In the genomic region with DNA sequence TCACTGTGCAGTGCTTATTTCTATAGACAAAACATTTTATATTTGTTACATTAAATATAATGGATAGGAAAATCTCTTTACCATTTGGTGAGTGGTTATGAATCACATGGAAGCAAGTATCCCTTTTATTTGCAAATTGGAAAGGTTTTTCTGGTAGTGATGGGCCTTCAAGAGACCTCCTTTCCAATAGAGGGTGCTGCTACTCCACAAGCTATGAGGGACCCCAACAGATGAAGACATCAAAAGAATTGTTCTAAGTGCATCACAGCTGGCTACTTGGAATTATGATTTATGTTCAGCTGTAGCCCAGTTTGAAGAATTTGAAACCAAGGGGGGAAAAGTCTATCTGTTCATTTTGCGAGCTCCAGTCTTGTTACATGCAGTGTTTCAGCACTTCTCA, we compare ENCODE assay signal across 21 cellular contexts.
A peak's percentile ranks its signal among the peaks of the same experiment; 100 is the strongest.
DNase-seq lines count a peak whose midpoint lies in the region; ATAC-seq and TF ChIP-seq lines count a peak whose summit lies in the region.
"Had no signal": no experiment of that assay in that cellular context is flagged by ENCODE, and none has a peak within 500 bp of the region (broad histone marks: within the 10 kb centered on the region; RNA-seq: fewer than 3 reads in every experiment).

No MANE protein-coding gene starts in this region.

- H3K36me3 Mint-ChIP-seq in chondrocyte (ENCODE audit: low read depth) (no peaks in the 10 kb centered on the region), progenitor cell of endocrine pancreas (ENCODE audit: insufficient read depth) (no peaks in the 10 kb centered on the region)
- H3K36me3 Mint-ChIP-seq: activated naive CD8-positive, alpha-beta T cell; brain had no signal

- no peak overlapping the region for H3K27ac Mint-ChIP-seq in chondrocyte (ENCODE audit: unreplicated experiment)
- H3K27ac Mint-ChIP-seq in progenitor cell of endocrine pancreas, result no peak overlapping the region
- H3K27ac Mint-ChIP-seq: activated CD4-positive, alpha-beta memory T cell treated with anti-CD3 and anti-CD28 coated beads, Interleukin-2, amount 10 ng/mL, durations not matched to agents 7 days and 5 days; activated naive CD8-positive, alpha-beta T cell; brain had no signal

- TF ChIP-seq POLR2A in heart left ventricle (IDR thresholded peaks at IDR 0.05), result no peak

- H3K9me3 Mint-ChIP-seq in chondrocyte (ENCODE audit: low read depth) (no peaks in the 10 kb centered on the region), progenitor cell of endocrine pancreas (ENCODE audit: low read depth) (no peaks in the 10 kb centered on the region)
- H3K9me3 Mint-ChIP-seq: activated CD4-positive, alpha-beta memory T cell treated with anti-CD3 and anti-CD28 coated beads, Interleukin-2, amount 10 ng/mL, durations not matched to agents 7 days and 5 days; activated T-cell treated with anti-CD3 and anti-CD28 coated beads, Interleukin-2, amount 50 U/mL, for 4 hours; brain had no signal

- H3K4me3 Mint-ChIP-seq in chondrocyte (ENCODE audit: unreplicated experiment) (no peak overlapping the region), progenitor cell of endocrine pancreas (ENCODE audit: low read depth) (no peak overlapping the region)
- H3K4me3 Mint-ChIP-seq: activated CD4-positive, alpha-beta memory T cell treated with anti-CD3 and anti-CD28 coated beads, Interleukin-2, amount 10 ng/mL, durations not matched to agents 7 days and 5 days; activated naive CD8-positive, alpha-beta T cell; activated T-cell treated with anti-CD3 and anti-CD28 coated beads, Interleukin-2, amount 50 U/mL, for 4 hours; brain had no signal

- no peaks in the 10 kb centered on the region for H3K36me3 ChIP-seq in Karpas-422 (ENCODE audit: insufficient read depth, low read length)
- no peaks in the 10 kb centered on the region for H3K36me3 ChIP-seq in heart left ventricle
- H3K36me3 ChIP-seq: gastroesophageal sphincter, sigmoid colon, stomach, upper lobe of left lung had no signal

- H3K27ac ChIP-seq in Karpas-422 (ENCODE audit: low read length) (no peak overlapping the region), heart left ventricle (no peak overlapping the region)
- H3K27ac ChIP-seq: gastroesophageal sphincter, sigmoid colon, stomach, upper lobe of left lung had no signal

- H3K9ac ChIP-seq in Karpas-422 (ENCODE audit: low read length), result no peak overlapping the region

- H3K9me3 ChIP-seq in Karpas-422 (ENCODE audit: low read length) (no peaks in the 10 kb centered on the region), heart left ventricle (no peaks in the 10 kb centered on the region)
- H3K9me3 ChIP-seq: gastroesophageal sphincter, sigmoid colon, stomach, upper lobe of left lung had no signal

- H4K20me1 ChIP-seq in Karpas-422 (ENCODE audit: insufficient read depth, low read depth, low read length), result no peaks in the 10 kb centered on the region

- H3K27me3 Mint-ChIP-seq in chondrocyte (ENCODE audit: low read depth), result peaks cover 4% of the 10 kb centered on the region
- peaks cover 5% of the 10 kb centered on the region for H3K27me3 Mint-ChIP-seq in progenitor cell of endocrine pancreas
- H3K27me3 Mint-ChIP-seq: activated CD4-positive, alpha-beta memory T cell treated with anti-CD3 and anti-CD28 coated beads, Interleukin-2, amount 10 ng/mL, durations not matched to agents 7 days and 5 days; brain had no signal

- no peaks in the 10 kb centered on the region for H3K79me2 ChIP-seq in Karpas-422 (ENCODE audit: low read length)

- H3K4me1 Mint-ChIP-seq in chondrocyte (ENCODE audit: low read depth), result no peaks in the 10 kb centered on the region
- H3K4me1 Mint-ChIP-seq in progenitor cell of endocrine pancreas (ENCODE audit: low read depth), result no peaks in the 10 kb centered on the region
- H3K4me1 Mint-ChIP-seq: activated CD4-positive, alpha-beta memory T cell treated with anti-CD3 and anti-CD28 coated beads, Interleukin-2, amount 10 ng/mL, durations not matched to agents 7 days and 5 days; brain had no signal

- no peak overlapping the region for H3K4me3 ChIP-seq in Karpas-422 (ENCODE audit: low read length)
- no peak overlapping the region for H3K4me3 ChIP-seq in heart left ventricle
- H3K4me3 ChIP-seq: gastroesophageal sphincter, sigmoid colon, stomach, upper lobe of left lung had no signal

- H2AFZ ChIP-seq in Karpas-422 (ENCODE audit: low read length), result no peak overlapping the region

- 86 to 100% (median 96%) methylated on average over 1 of the region's 1 CpG for WGBS in heart left ventricle, 4 donors

- H3K4me2 ChIP-seq in Karpas-422 (ENCODE audit: low read depth, low read length, poor library complexity, severe bottlenecking), result no peak overlapping the region

- no peaks in the 10 kb centered on the region for H3K9me2 ChIP-seq in Karpas-422 (replicated peaks; ENCODE audit: insufficient read depth, low read length)

- peak; percentile 50 for DNase-seq in NCI-H748 (lab: John Stamatoyannopoulos, UW; ENCODE audit: unreplicated experiment)
- DNase-seq in NCI-H748 treated with DMSO at 0.1 percent for 48 hours (lab: John Stamatoyannopoulos, UW), result no peak
- DNase-seq in Karpas-422, result peak; percentile 49
- no peak for DNase-seq in chondrocyte (ENCODE audit: low spot score)
- DNase-seq in progenitor cell of endocrine pancreas (ENCODE audit: low spot score, unreplicated experiment), result no peak
- no peak for DNase-seq in heart left ventricle
- no peak for DNase-seq in NCI-H446 treated with DMSO at 0.1 percent for 48 hours (lab: John Stamatoyannopoulos, UW)
- DNase-seq in posterior cingulate gyrus, result no peak
- DNase-seq: activated CD4-positive, alpha-beta memory T cell treated with anti-CD3 and anti-CD28 coated beads, Interleukin-2, amount 10 ng/mL, durations not matched to agents 7 days and 5 days; activated T-cell treated with anti-CD3 and anti-CD28 coated beads, Interleukin-2, amount 50 U/mL, for 4 hours; H7; Kasumi-1; left ventricle myocardium superior; NCI-H1436 treated with DMSO at 0.1 percent for 48 hours; sigmoid colon; stimulated activated CD4-positive, alpha-beta T cell treated with anti-CD3 and anti-CD28 coated beads, Interleukin-1b, Interleukin-23, amount 100 ng/mL, for 48 hours; stomach; upper lobe of left lung had no signal

- no peak for ATAC-seq in heart left ventricle
- ATAC-seq: activated T-cell treated with anti-CD3 and anti-CD28 coated beads, Interleukin-2, amount 50 U/mL, for 4 hours; gastroesophageal sphincter; left ventricle myocardium superior had no signal

- H3K27me3 ChIP-seq in Karpas-422 (ENCODE audit: low read length) (no peaks in the 10 kb centered on the region), heart left ventricle (no peaks in the 10 kb centered on the region)
- H3K27me3 ChIP-seq: gastroesophageal sphincter, sigmoid colon, stomach, upper lobe of left lung had no signal

- intact Hi-C loops in heart left ventricle (cut with DNase I), result no loop called here
- intact Hi-C loops in posterior cingulate gyrus (cut with DNase I), result no loop called here

- H3K4me1 ChIP-seq in Karpas-422 (ENCODE audit: low read length) (no peaks in the 10 kb centered on the region), heart left ventricle (peaks cover 0 to 7% (median 0%) of the 10 kb centered on the region in 12 donors)
- H3K4me1 ChIP-seq: gastroesophageal sphincter, sigmoid colon, stomach, upper lobe of left lung had no signal

- peak; percentile 30 for TF ChIP-seq CTCF in chondrocyte (IDR thresholded peaks at IDR 0.05)
- TF ChIP-seq CTCF in progenitor cell of endocrine pancreas (IDR thresholded peaks at IDR 0.05; ENCODE audit: unreplicated experiment), result no peak
- peak in 1 of 12 donors; percentile 11 for TF ChIP-seq CTCF in heart left ventricle (IDR thresholded peaks at IDR 0.05)

Comparison
In these comparisons a context has a peak if more than half of its experiments do, and no peak if none do; other contexts are left out.
1. DNase-seq: peak in NCI-H748 (single experiment) and Karpas-422 (single experiment); none in NCI-H748 treated with DMSO at 0.1 percent for 48 hours (single experiment), chondrocyte (single experiment), progenitor cell of endocrine pancreas (single experiment), heart left ventricle (0 of 5), NCI-H446 treated with DMSO at 0.1 percent for 48 hours (single experiment) and posterior cingulate gyrus (0 of 10).